Comparison of ENCODE assay signal across 22 cellular contexts in the genomic region with DNA sequence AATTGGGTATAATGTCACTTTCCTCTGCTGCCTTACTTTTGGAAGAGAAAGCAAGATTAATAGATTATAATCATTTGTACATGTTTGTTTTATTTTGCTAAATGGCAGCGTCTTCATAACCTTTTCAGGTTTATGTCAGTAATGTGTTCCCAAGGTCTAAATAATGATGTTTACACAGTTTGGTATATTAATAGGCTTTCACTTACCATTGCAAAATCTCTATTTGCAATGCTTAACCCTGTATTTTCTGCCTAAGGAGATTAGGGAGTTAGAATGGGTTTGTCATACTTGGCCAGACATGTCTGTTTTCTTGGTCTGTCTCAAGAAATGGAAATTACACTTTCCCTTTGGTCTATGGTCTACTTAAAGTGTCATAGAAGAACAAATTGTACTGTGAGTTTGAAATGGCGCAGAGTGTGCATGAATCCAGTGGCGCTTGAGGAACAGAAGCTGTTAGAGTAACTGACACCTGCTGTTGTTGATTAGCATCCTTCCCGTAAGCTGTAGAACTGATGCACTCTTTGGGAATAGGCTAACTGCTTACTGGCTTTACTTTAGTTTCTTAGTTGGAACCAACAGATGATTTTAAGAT.
"Had no signal": no experiment of that assay in that cellular context is flagged by ENCODE, and none has a peak within 500 bp of the region (broad histone marks: within the 10 kb centered on the region; RNA-seq: fewer than 3 reads in every experiment).

No MANE protein-coding gene starts in this region.

- H3K36me3 ChIP-seq: breast epithelium, esophagus squamous epithelium, neural progenitor cell, stomach, upper lobe of left lung had no signal

- H3K9ac ChIP-seq: neural progenitor cell had no signal

- DNase-seq: activated CD4-positive, alpha-beta T cell treated with anti-CD3 and anti-CD28 coated beads, Interleukin-2, amount 10 ng/mL, durations not matched to agents 7 days and 5 days; activated CD4-positive, CD25-positive, alpha-beta regulatory T cell; activated CD8-positive, alpha-beta T cell treated with anti-CD3 and anti-CD28 coated beads, Interleukin-2, amount 10 ng/mL, durations not matched to agents 7 days and 5 days; activated naive CD4-positive, alpha-beta T cell treated with anti-CD3 and anti-CD28 coated beads for 36 hours; activated T-cell treated with anti-CD3 and anti-CD28 coated beads, Interleukin-2, amount 50 U/mL, for 24 hours; cerebellar nuclear complex; effector CD8-positive, alpha-beta T cell; esophagus squamous epithelium; immature natural killer cell; mucosa of descending colon; naive B cell; psoas muscle; stimulated activated CD4-positive, alpha-beta T cell treated with anti-CD3 and anti-CD28 coated beads, Interleukin-4, amount 100 ng/mL, for 24 hours; stomach; testis; upper lobe of left lung had no signal

- ATAC-seq: activated CD8-positive, alpha-beta T cell treated with anti-CD3 and anti-CD28 coated beads, Interleukin-2, amount 10 ng/mL, durations not matched to agents 7 days and 5 days; mucosa of descending colon; psoas muscle; sciatic nerve; stimulated activated effector memory CD8-positive, alpha-beta T cell treated with anti-CD3 and anti-CD28 coated beads, Interleukin-12 subunit alpha, Interleukin-12 subunit beta, amount 100 ng/mL, for 72 hours had no signal

- H2AFZ ChIP-seq: neural progenitor cell had no signal

- H3K27me3 ChIP-seq: breast epithelium, esophagus squamous epithelium, neural progenitor cell, stomach, testis, upper lobe of left lung had no signal

- H3K9me3 ChIP-seq: breast epithelium, esophagus squamous epithelium, mucosa of descending colon, psoas muscle, stomach, testis, upper lobe of left lung had no signal

- H3K4me1 ChIP-seq: breast epithelium, neural progenitor cell, psoas muscle, stomach, testis had no signal

- FAIRE-seq: astrocyte, endothelial cell of umbilical vein had no signal

- H3K27ac ChIP-seq: breast epithelium, neural progenitor cell, psoas muscle, stomach, testis, upper lobe of left lung had no signal

- H3K4me3 ChIP-seq: breast epithelium, esophagus squamous epithelium, mucosa of descending colon, neural progenitor cell, psoas muscle, stomach, testis, upper lobe of left lung had no signal

- H3K4me2 ChIP-seq: neural progenitor cell had no signal
